Comparison of ENCODE assay signal across 29 cellular contexts in genomic region chr20:58260006-58260405, GRCh38. TPM values are rescaled to one million over a fixed set of nuclear protein-coding genes. Genes with fewer than 3 reads are reported as not detected.
"Had no signal": no experiment of that assay in that cellular context is flagged by ENCODE, and none has a peak within 500 bp of the region (broad histone marks: within the 10 kb centered on the region; RNA-seq: fewer than 3 reads in every experiment).

No MANE protein-coding gene starts in this region.

- H3K4me1 ChIP-seq: Peyer's patch, SJCRH30 had no signal

- H3K27ac Mint-ChIP-seq: activated CD8-positive, alpha-beta T cell treated with anti-CD3 and anti-CD28 coated beads, Interleukin-2, amount 10 ng/mL, durations not matched to agents 7 days and 5 days; activated naive CD4-positive, alpha-beta T cell treated with anti-CD3 and anti-CD28 coated beads, Interleukin-2, amount 50 U/mL, for 72 hours; activated naive CD8-positive, alpha-beta T cell treated with anti-CD3 and anti-CD28 coated beads, Interleukin-2, amount 50 U/mL, for 24 hours had no signal

- H3K36me3 ChIP-seq: cardiac muscle cell had no signal

- H3K9me3 Mint-ChIP-seq: activated naive CD4-positive, alpha-beta T cell treated with anti-CD3 and anti-CD28 coated beads, Interleukin-2, amount 50 U/mL, for 72 hours; activated naive CD8-positive, alpha-beta T cell treated with anti-CD3 and anti-CD28 coated beads, Interleukin-2, amount 50 U/mL, for 24 hours had no signal

- H3K4me2 ChIP-seq: KMS-11 had no signal

- H3K27me3 Mint-ChIP-seq: activated naive CD8-positive, alpha-beta T cell treated with anti-CD3 and anti-CD28 coated beads, Interleukin-2, amount 50 U/mL, for 24 hours had no signal

- H3K4me3 ChIP-seq: cardiac muscle cell, Peyer's patch, SJCRH30 had no signal

- H3K9me3 ChIP-seq: Peyer's patch, SJCRH30 had no signal

- H3K27ac ChIP-seq: brain microvascular endothelial cell, cardiac muscle cell, KMS-11, Peyer's patch, RWPE1, SJCRH30, VCaP had no signal

- H3K4me3 Mint-ChIP-seq: activated CD8-positive, alpha-beta T cell treated with anti-CD3 and anti-CD28 coated beads, Interleukin-2, amount 10 ng/mL, durations not matched to agents 7 days and 5 days; activated naive CD8-positive, alpha-beta T cell treated with anti-CD3 and anti-CD28 coated beads, Interleukin-2, amount 50 U/mL, for 24 hours had no signal

- H3K9ac ChIP-seq: KMS-11 had no signal

- H3K27me3 ChIP-seq: brain microvascular endothelial cell, cardiac muscle cell, Peyer's patch, SJCRH30 had no signal

- DNase-seq: activated CD4-positive, alpha-beta T cell treated with anti-CD3 and anti-CD28 coated beads, Interleukin-2, amount 50 U/mL, for 1 hour; activated CD4-positive, CD25-positive, alpha-beta regulatory T cell; activated CD8-positive, alpha-beta memory T cell treated with anti-CD3 and anti-CD28 coated beads, Interleukin-2, amount 50 U/mL, for 48 hours; activated CD8-positive, alpha-beta T cell treated with anti-CD3 and anti-CD28 coated beads, Interleukin-2, amount 10 ng/mL, durations not matched to agents 7 days and 5 days; activated naive CD4-positive, alpha-beta T cell treated with Interleukin-2 at 50 U/mL for 16 hours; activated naive CD8-positive, alpha-beta T cell treated with anti-CD3 and anti-CD28 coated beads, Interleukin-2, amount 50 U/mL, for 24 hours; activated T-cell treated with anti-CD3 and anti-CD28 coated beads, Interleukin-2, amount 50 U/mL, for 1 hour; amygdala; brain microvascular endothelial cell; NCI-H1092; NCI-H1417; NCI-H1930; NCI-H2171 treated with DMSO at 0.1 percent for 48 hours; NCI-H226; NCI-H526; NCI-H774; NK-92 treated with Interleukin-12 subunit alpha and Interleukin-12 subunit beta, amount 100 ng/mL, for 24 hours; Peyer's patch; Right ventricle myocardium superior; SJCRH30; T-helper 2 cell; T1000 had no signal

RNA-seq across cellular contexts. Expression of gene ANKRD60, which starts 31.6 kb away (rescaled TPM):
- total RNA-seq: activated CD8-positive, alpha-beta T cell treated with anti-CD3 and anti-CD28 coated beads, Interleukin-2, amount 10 ng/mL, durations not matched to agents 7 days and 5 days; activated naive CD4-positive, alpha-beta T cell treated with anti-CD3 and anti-CD28 coated beads, Interleukin-2, amount 50 U/mL, for 72 hours; cardiac muscle cell; MCF 10A; NCI-H460; Peyer's patch; Right ventricle myocardium superior; SJCRH30 had no signal
- polyA plus RNA-seq: cardiac muscle cell had no signal
